Comparison of ENCODE assay signal across 1 cellular context in the genomic region with DNA sequence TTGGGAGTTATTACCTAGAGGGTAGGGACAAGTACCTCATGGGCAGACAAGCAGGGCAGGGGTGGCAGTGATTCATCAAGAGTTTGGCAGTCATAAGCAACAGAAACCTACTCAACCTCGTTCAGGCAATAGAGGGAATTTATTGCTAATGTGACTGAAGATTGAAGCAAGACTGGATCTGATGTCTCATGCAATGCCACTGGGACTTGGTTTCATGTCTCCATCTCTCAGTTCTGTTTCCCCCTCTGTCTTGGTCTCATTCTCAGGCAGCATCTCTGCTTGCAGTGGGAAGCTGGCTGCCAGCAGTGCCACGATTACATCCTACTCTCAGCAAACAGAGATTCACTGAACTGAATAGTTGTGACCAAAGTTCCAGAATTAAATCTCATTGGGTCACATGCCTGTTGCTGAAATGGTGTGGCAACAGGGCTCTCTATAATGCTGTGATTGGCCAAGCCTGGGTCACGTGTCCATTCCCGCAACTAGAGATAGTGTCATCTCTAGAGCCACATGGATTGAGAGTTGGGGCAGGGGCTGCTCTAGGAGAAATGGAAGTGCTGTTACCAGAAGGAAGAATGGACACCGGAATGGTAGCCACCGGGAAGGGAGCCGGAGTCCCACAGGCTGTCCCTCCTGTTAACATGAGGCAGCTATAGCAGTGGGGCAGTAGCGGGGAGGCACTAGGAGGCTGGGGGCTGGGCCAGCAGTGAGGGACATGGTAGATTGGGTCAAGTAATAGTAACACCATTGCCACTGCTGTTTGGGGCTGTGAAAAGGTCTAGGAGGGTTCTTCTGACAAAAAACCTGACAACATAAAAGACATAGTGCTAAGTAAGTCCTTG.
A peak's percentile ranks its signal among the peaks of the same experiment; 100 is the strongest.
TF ChIP-seq lines count a peak whose summit lies in the region.

No MANE protein-coding gene starts in this region.

TF ChIP-seq in GM12878, 131 proteins besides CTCF, POLR2A, EP300 and RAD21 (continued from another document and continues in another):
- TF ChIP-seq ZNF687 (IDR thresholded peaks at IDR 0.05): peak; percentile 17; the same call in 1 of the 2 replicates
- no peak for TF ChIP-seq EZH2 (IDR thresholded peaks at IDR 0.05; ENCODE audit: borderline replicate concordance, control insufficient read depth, low read depth, low read length)
- TF ChIP-seq BHLHE40 (IDR thresholded peaks at IDR 0.05; ENCODE audit: borderline replicate concordance in 1 of 2, low read depth in 2 of 2, low read length in 1 of 2): peak in 1 of 2 experiments; percentile 45; a peak in 2 of 4 replicates
- TF ChIP-seq STAT3 (IDR thresholded peaks at IDR 0.05; ENCODE audit: low read depth, low read length): no peak
- TF ChIP-seq, protein P1, sequence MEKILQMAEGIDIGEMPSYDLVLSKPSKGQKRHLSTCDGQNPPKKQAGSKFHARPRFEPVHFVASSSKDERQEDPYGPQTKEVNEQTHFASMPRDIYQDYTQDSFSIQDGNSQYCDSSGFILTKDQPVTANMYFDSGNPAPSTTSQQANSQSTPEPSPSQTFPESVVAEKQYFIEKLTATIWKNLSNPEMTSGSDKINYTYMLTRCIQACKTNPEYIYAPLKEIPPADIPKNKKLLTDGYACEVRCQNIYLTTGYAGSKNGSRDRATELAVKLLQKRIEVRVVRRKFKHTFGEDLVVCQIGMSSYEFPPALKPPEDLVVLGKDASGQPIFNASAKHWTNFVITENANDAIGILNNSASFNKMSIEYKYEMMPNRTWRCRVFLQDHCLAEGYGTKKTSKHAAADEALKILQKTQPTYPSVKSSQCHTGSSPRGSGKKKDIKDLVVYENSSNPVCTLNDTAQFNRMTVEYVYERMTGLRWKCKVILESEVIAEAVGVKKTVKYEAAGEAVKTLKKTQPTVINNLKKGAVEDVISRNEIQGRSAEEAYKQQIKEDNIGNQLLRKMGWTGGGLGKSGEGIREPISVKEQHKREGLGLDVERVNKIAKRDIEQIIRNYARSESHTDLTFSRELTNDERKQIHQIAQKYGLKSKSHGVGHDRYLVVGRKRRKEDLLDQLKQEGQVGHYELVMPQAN (conservative IDR thresholded peaks at IDR 0.05): no peak
- TF ChIP-seq SREBF1 (IDR thresholded peaks at IDR 0.05; ENCODE audit: low read length): no peak
- TF ChIP-seq BRCA1 (IDR thresholded peaks at IDR 0.05; ENCODE audit: low read depth, low read length): no peak
- TF ChIP-seq RB1 (IDR thresholded peaks at IDR 0.05; ENCODE audit: borderline replicate concordance): no peak
- TF ChIP-seq NR2F1 (conservative IDR thresholded peaks at IDR 0.05): no peak
- TF ChIP-seq, protein P2, sequence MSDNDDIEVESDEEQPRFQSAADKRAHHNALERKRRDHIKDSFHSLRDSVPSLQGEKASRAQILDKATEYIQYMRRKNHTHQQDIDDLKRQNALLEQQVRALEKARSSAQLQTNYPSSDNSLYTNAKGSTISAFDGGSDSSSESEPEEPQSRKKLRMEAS (IDR thresholded peaks at IDR 0.05; ENCODE audit: low read depth, low read length): no peak
- no peak for TF ChIP-seq MLLT1 (IDR thresholded peaks at IDR 0.05)
- TF ChIP-seq GABPA (IDR thresholded peaks at IDR 0.05; ENCODE audit: low read depth): no peak
- no peak for TF ChIP-seq ASH2L (IDR thresholded peaks at IDR 0.05; ENCODE audit: borderline replicate concordance, low read depth)
- TF ChIP-seq RCOR1 (conservative IDR thresholded peaks at IDR 0.05; ENCODE audit: low read depth, low read length): no peak
- no peak for TF ChIP-seq SREBF2 (IDR thresholded peaks at IDR 0.05; ENCODE audit: low read length)
- TF ChIP-seq, protein P3, sequence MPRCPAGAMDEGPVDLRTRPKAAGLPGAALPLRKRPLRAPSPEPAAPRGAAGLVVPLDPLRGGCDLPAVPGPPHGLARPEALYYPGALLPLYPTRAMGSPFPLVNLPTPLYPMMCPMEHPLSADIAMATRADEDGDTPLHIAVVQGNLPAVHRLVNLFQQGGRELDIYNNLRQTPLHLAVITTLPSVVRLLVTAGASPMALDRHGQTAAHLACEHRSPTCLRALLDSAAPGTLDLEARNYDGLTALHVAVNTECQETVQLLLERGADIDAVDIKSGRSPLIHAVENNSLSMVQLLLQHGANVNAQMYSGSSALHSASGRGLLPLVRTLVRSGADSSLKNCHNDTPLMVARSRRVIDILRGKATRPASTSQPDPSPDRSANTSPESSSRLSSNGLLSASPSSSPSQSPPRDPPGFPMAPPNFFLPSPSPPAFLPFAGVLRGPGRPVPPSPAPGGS (IDR thresholded peaks at IDR 0.05; ENCODE audit: borderline replicate concordance, insufficient read depth, low read depth, low read length, poor library complexity, severe bottlenecking): no peak
- TF ChIP-seq NBN (IDR thresholded peaks at IDR 0.05): no peak
- TF ChIP-seq JUND (IDR thresholded peaks at IDR 0.05; ENCODE audit: low read depth, low read length): no peak
- TF ChIP-seq POU2F2 (IDR thresholded peaks at IDR 0.05; ENCODE audit: borderline replicate concordance, low read depth, low read length): no peak
- no peak for TF ChIP-seq FOS (IDR thresholded peaks at IDR 0.05; ENCODE audit: borderline replicate concordance, extremely low read depth, insufficient read length)
- TF ChIP-seq KLF5 (IDR thresholded peaks at IDR 0.05; ENCODE audit: partially characterized antibody): no peak
- no peak for TF ChIP-seq ESRRA (IDR thresholded peaks at IDR 0.05; ENCODE audit: low read length)
- TF ChIP-seq BMI1 (IDR thresholded peaks at IDR 0.05; ENCODE audit: borderline replicate concordance): no peak
- TF ChIP-seq RELB (IDR thresholded peaks at IDR 0.05; ENCODE audit: low read depth): no peak
- no peak for TF ChIP-seq SRF (IDR thresholded peaks at IDR 0.05; ENCODE audit: low read depth in 2 of 2, low read length in 2 of 2)
- TF ChIP-seq, protein P4, sequence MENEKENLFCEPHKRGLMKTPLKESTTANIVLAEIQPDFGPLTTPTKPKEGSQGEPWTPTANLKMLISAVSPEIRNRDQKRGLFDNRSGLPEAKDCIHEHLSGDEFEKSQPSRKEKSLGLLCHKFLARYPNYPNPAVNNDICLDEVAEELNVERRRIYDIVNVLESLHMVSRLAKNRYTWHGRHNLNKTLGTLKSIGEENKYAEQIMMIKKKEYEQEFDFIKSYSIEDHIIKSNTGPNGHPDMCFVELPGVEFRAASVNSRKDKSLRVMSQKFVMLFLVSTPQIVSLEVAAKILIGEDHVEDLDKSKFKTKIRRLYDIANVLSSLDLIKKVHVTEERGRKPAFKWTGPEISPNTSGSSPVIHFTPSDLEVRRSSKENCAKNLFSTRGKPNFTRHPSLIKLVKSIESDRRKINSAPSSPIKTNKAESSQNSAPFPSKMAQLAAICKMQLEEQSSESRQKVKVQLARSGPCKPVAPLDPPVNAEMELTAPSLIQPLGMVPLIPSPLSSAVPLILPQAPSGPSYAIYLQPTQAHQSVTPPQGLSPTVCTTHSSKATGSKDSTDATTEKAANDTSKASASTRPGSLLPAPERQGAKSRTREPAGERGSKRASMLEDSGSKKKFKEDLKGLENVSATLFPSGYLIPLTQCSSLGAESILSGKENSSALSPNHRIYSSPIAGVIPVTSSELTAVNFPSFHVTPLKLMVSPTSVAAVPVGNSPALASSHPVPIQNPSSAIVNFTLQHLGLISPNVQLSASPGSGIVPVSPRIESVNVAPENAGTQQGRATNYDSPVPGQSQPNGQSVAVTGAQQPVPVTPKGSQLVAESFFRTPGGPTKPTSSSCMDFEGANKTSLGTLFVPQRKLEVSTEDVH (IDR thresholded peaks at IDR 0.05; ENCODE audit: low read depth, partially characterized antibody): no peak
- TF ChIP-seq PAX8 (IDR thresholded peaks at IDR 0.05): no peak
- TF ChIP-seq KDM1A (IDR thresholded peaks at IDR 0.05; ENCODE audit: borderline replicate concordance): no peak
- TF ChIP-seq, protein P5, sequence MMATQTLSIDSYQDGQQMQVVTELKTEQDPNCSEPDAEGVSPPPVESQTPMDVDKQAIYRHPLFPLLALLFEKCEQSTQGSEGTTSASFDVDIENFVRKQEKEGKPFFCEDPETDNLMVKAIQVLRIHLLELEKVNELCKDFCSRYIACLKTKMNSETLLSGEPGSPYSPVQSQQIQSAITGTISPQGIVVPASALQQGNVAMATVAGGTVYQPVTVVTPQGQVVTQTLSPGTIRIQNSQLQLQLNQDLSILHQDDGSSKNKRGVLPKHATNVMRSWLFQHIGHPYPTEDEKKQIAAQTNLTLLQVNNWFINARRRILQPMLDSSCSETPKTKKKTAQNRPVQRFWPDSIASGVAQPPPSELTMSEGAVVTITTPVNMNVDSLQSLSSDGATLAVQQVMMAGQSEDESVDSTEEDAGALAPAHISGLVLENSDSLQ (IDR thresholded peaks at IDR 0.05): no peak
- no peak for TF ChIP-seq ZBTB33 (IDR thresholded peaks at IDR 0.05)
- no peak for TF ChIP-seq CHD4 (IDR thresholded peaks at IDR 0.05)
- TF ChIP-seq SMAD5 (IDR thresholded peaks at IDR 0.05; ENCODE audit: low read depth): no peak
- no peak for TF ChIP-seq RBBP5 (conservative IDR thresholded peaks at IDR 0.05)
- TF ChIP-seq, protein P6, sequence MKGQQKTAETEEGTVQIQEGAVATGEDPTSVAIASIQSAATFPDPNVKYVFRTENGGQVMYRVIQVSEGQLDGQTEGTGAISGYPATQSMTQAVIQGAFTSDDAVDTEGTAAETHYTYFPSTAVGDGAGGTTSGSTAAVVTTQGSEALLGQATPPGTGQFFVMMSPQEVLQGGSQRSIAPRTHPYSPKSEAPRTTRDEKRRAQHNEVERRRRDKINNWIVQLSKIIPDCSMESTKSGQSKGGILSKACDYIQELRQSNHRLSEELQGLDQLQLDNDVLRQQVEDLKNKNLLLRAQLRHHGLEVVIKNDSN (IDR thresholded peaks at IDR 0.05; ENCODE audit: borderline replicate concordance, extremely low read length, insufficient read depth, low read depth, low read length): peak; percentile 79
- TF ChIP-seq ZNF274 (IDR thresholded peaks at IDR 0.05; ENCODE audit: insufficient read depth, insufficient read length): no peak
- TF ChIP-seq MYB (IDR thresholded peaks at IDR 0.05; ENCODE audit: borderline replicate concordance, low read depth, low read length): no peak
